In genomic region chr9:89234636-89235035, GRCh38 we compare ENCODE assay signal across 1 cellular context.
TF ChIP-seq lines count a peak whose summit lies in the region.

No MANE protein-coding gene starts in this region.

TF ChIP-seq in H1, 55 proteins besides CTCF, POLR2A, EP300 and RAD21 (continued from another document):
- TF ChIP-seq RFX5 (IDR thresholded peaks at IDR 0.05; ENCODE audit: borderline replicate concordance, low read depth, low read length), result no peak
- TF ChIP-seq SIN3A (conservative IDR thresholded peaks at IDR 0.05 in 1 of 2, IDR thresholded peaks at IDR 0.05 in 1 of 2; ENCODE audit: low read depth in 1 of 2, low read length in 2 of 2), result peak in 1 of 2 experiments; percentile 76; a peak in 1 of 4 replicates
- no peak for TF ChIP-seq BCL11A (IDR thresholded peaks at IDR 0.05; ENCODE audit: low read depth in 2 of 2, low read length in 2 of 2)
- no peak for TF ChIP-seq KDM1A (IDR thresholded peaks at IDR 0.05; ENCODE audit: borderline replicate concordance, low read length)
- no peak for TF ChIP-seq CEBPB (IDR thresholded peaks at IDR 0.05; ENCODE audit: low read depth, low read length)
- no peak for TF ChIP-seq TEAD4 (IDR thresholded peaks at IDR 0.05; ENCODE audit: low read depth, low read length)
